11 cellular contexts compared by ENCODE assay signal in genomic region chr4:41204400-41204978, GRCh38. TPM values are rescaled to one million over a fixed set of nuclear protein-coding genes. Genes with fewer than 3 reads are reported as not detected.
A peak's percentile ranks its signal among the peaks of the same experiment; 100 is the strongest.
DNase-seq lines count a peak whose midpoint lies in the region; ATAC-seq and TF ChIP-seq lines count a peak whose summit lies in the region.
"Had no signal": no experiment of that assay in that cellular context is flagged by ENCODE, and none has a peak within 500 bp of the region (broad histone marks: within the 10 kb centered on the region; RNA-seq: fewer than 3 reads in every experiment).

No MANE protein-coding gene starts in this region.

- no peak overlapping the region for H3K9ac ChIP-seq in mesenchymal stem cell (ENCODE audit: low read length)

- no peak overlapping the region for H3K14ac ChIP-seq in mesenchymal stem cell (ENCODE audit: low read length in 2 of 2)

- peak overlapping the region; percentile 68 to 81 for H2BK12ac ChIP-seq in mesenchymal stem cell (ENCODE audit: low read length in 2 of 2)

- H3K36me3 Mint-ChIP-seq in T-helper 17 cell (ENCODE audit: low read depth): no peaks in the 10 kb centered on the region
- H3K36me3 Mint-ChIP-seq in activated naive CD4-positive, alpha-beta T cell treated with anti-CD3 and anti-CD28 coated beads, Interleukin-2, amount 50 U/mL, for 72 hours: no peaks in the 10 kb centered on the region

- intact Hi-C loops in Panc1 (cut with micrococcal nuclease; ENCODE audit: unreplicated experiment): loop anchor here (10.0 kb wide), 1 partner anchor 60 kb away; no protein-coding TSS in a partner anchor

- peak overlapping the region; percentile 35 for H4K8ac ChIP-seq in mesenchymal stem cell (ENCODE audit: low read length)

- in situ Hi-C loops in ACHN (cut with HindIII; ENCODE audit: low pct_ligation_motif_present, low pct_unique_long_range_greater_than_20kb, low sequenced_read_pairs) (loop anchor here (25.0 kb wide), 1 partner anchor 267 kb away; no protein-coding TSS in a partner anchor), Panc1 (cut with HindIII; ENCODE audit: low pct_unique_long_range_greater_than_20kb, low sequenced_read_pairs) (no loop called here)

- peak; percentile 81 for DNase-seq in ACHN
- DNase-seq in Panc1 (ENCODE audit: low read depth, low spot score): no peak
- DNase-seq in epithelial cell of esophagus (ENCODE audit: low read depth): peak; percentile 47
- peak; percentile 77 for DNase-seq in mesenchymal stem cell
- no peak for DNase-seq in T-helper 17 cell
- DNase-seq in activated naive CD4-positive, alpha-beta T cell treated with anti-CD3 and anti-CD28 coated beads, Interleukin-2, amount 50 U/mL, for 72 hours (ENCODE audit: low spot score in 2 of 2): no peak
- no peak for DNase-seq in NCI-H2227 treated with DMSO at 0.1 percent for 48 hours (lab: John Stamatoyannopoulos, UW)
- DNase-seq: effector CD8-positive, alpha-beta T cell; NCI-H748 treated with DMSO at 0.1 percent for 48 hours had no signal

- 67% methylated on average over 7 of the region's 8 CpGs for WGBS in mesenchymal stem cell

- H3K27ac Mint-ChIP-seq in T-helper 17 cell: no peak overlapping the region
- no peak overlapping the region for H3K27ac Mint-ChIP-seq in activated naive CD4-positive, alpha-beta T cell treated with anti-CD3 and anti-CD28 coated beads, Interleukin-2, amount 50 U/mL, for 72 hours
- H3K27ac Mint-ChIP-seq: progenitor cell of endocrine pancreas had no signal

- peak overlapping the region; percentile 39; the same call in 1 of the 2 replicates for H3K27ac ChIP-seq in Panc1 (ENCODE audit: low read length)
- H3K27ac ChIP-seq in mesenchymal stem cell (ENCODE audit: low read length, poor library complexity, severe bottlenecking): peak overlapping the region; percentile 94

- ATAC-seq in Panc1: peak; percentile 78
- ATAC-seq in GM18861 (IDR thresholded peaks at IDR 0.05; ENCODE audit: unreplicated experiment): no peak
- no peak for ATAC-seq in T-helper 17 cell
- no peak for ATAC-seq in activated naive CD4-positive, alpha-beta T cell treated with anti-CD3 and anti-CD28 coated beads, Interleukin-2, amount 50 U/mL, for 72 hours

- H3K18ac ChIP-seq in mesenchymal stem cell (ENCODE audit: low read depth in 1 of 2, low read length in 2 of 2): peak overlapping the region; percentile 3 to 40

- H3K27me3 Mint-ChIP-seq in T-helper 17 cell: peaks cover 65% of the 10 kb centered on the region
- H3K27me3 Mint-ChIP-seq: progenitor cell of endocrine pancreas had no signal

- H3K4me1 ChIP-seq in Panc1 (ENCODE audit: control insufficient read depth, insufficient read depth, low read length): peaks cover 39% of the 10 kb centered on the region
- peaks cover 19% of the 10 kb centered on the region for H3K4me1 ChIP-seq in mesenchymal stem cell (ENCODE audit: control insufficient read depth, insufficient read depth, low read depth, low read length)

- CTCF ChIA-PET in Panc1 (lab: Charles Lee): interaction anchor here (0.8 to 1.2 kb wide), 2 partner anchors 10 kb away, joined by 3 to 4 read pairs; partner anchors contain the start of gene APBB2

- H3K9me3 ChIP-seq in Panc1 (ENCODE audit: control insufficient read depth, insufficient read depth, low read depth, low read length) (no peaks in the 10 kb centered on the region), mesenchymal stem cell (ENCODE audit: control insufficient read depth, low read length) (no peaks in the 10 kb centered on the region), T-helper 17 cell (ENCODE audit: control insufficient read depth, low read length, poor library complexity, severe bottlenecking) (no peaks in the 10 kb centered on the region)

- no peak overlapping the region for H2BK15ac ChIP-seq in mesenchymal stem cell (ENCODE audit: low read depth, poor library complexity, severe bottlenecking)

- H2BK5ac ChIP-seq in mesenchymal stem cell (ENCODE audit: low read depth, low read length, poor library complexity, severe bottlenecking): peak overlapping the region; percentile 79

- POLR2A ChIA-PET in Panc1 (lab: Charles Lee): no interaction called here

- peak overlapping the region; percentile 47 for H4K91ac ChIP-seq in mesenchymal stem cell (ENCODE audit: low read length)

- BruUV-seq in Panc1 (replicated peaks; lab: Mats Ljungman, UMichigan): no TSS peak

- H3K4me3 Mint-ChIP-seq in T-helper 17 cell: no peak overlapping the region

- no peak overlapping the region for H2BK120ac ChIP-seq in mesenchymal stem cell (ENCODE audit: low read depth, low read length)

- H3K23ac ChIP-seq in mesenchymal stem cell (ENCODE audit: low read length in 2 of 2): peak overlapping the region in 1 of 2 experiments; percentile 34

- H3K4me1 Mint-ChIP-seq in T-helper 17 cell: no peaks in the 10 kb centered on the region

- H3K4me3 ChIP-seq in Panc1 (ENCODE audit: low read depth in 2 of 2, low read length in 2 of 2): no peak overlapping the region
- no peak overlapping the region for H3K4me3 ChIP-seq in epithelial cell of esophagus (ENCODE audit: low read length)
- no peak overlapping the region for H3K4me3 ChIP-seq in mesenchymal stem cell (ENCODE audit: insufficient read depth in 1 of 2, low read depth in 1 of 2, low read length in 2 of 2)

- H3K9me3 Mint-ChIP-seq in activated naive CD4-positive, alpha-beta T cell treated with anti-CD3 and anti-CD28 coated beads, Interleukin-2, amount 50 U/mL, for 72 hours: no peaks in the 10 kb centered on the region

- H3K27me3 ChIP-seq in Panc1 (ENCODE audit: control insufficient read depth, insufficient read depth, low read length) (no peaks in the 10 kb centered on the region), mesenchymal stem cell (ENCODE audit: control insufficient read depth in 1 of 2, insufficient read depth in 1 of 2, low read length in 2 of 2) (no peaks in the 10 kb centered on the region)

- H3K4me2 ChIP-seq in mesenchymal stem cell (ENCODE audit: low read length, poor library complexity, severe bottlenecking): peak overlapping the region; percentile 17

- no peak for TF ChIP-seq CTCF in Panc1 (IDR thresholded peaks at IDR 0.05)
- TF ChIP-seq CTCF in epithelial cell of esophagus (IDR thresholded peaks at IDR 0.05; ENCODE audit: insufficient read depth, low read depth, low read length, missing control alignments): no peak

- H3K79me1 ChIP-seq in mesenchymal stem cell (replicated peaks; ENCODE audit: low read length, poor library complexity, severe bottlenecking): no peaks in the 10 kb centered on the region

- H2AFZ ChIP-seq in mesenchymal stem cell (ENCODE audit: low read depth, low read length): no peak overlapping the region

- H3K36me3 ChIP-seq in Panc1 (ENCODE audit: control insufficient read depth, insufficient read depth, low read length) (no peaks in the 10 kb centered on the region), mesenchymal stem cell (ENCODE audit: control insufficient read depth in 1 of 2, insufficient read depth in 2 of 2, low read depth in 1 of 2, low read length in 2 of 2) (no peaks in the 10 kb centered on the region)

- H3K4ac ChIP-seq in mesenchymal stem cell (ENCODE audit: low read depth in 1 of 2, low read length in 2 of 2): peak overlapping the region in 1 of 2 experiments; percentile 29

- peak overlapping the region; percentile 55 for H2AK5ac ChIP-seq in mesenchymal stem cell (ENCODE audit: low read length, severe bottlenecking)

RNA-seq across cellular contexts. Expression of gene APBB2, which starts 9.9 kb away (rescaled TPM):
- total RNA-seq in Panc1 (2021; ENCODE audit: unreplicated experiment): 27.1 TPM
- 23.7 TPM for polyA plus RNA-seq in Panc1 (2012; ENCODE audit: insufficient read length)
- polyA plus RNA-seq in mesenchymal stem cell (2013, experiment 1 of 2): 22.6 TPM
- polyA plus RNA-seq in mesenchymal stem cell (2013, experiment 2 of 2): 22.6 TPM
- under 1 TPM; 0.60 to 0.65 TPM for total RNA-seq in T-helper 17 cell
- 1 to 10 TPM; 1.6 to 6.1 TPM for total RNA-seq in activated naive CD4-positive, alpha-beta T cell treated with anti-CD3 and anti-CD28 coated beads, Interleukin-2, amount 50 U/mL, for 72 hours

RNA-seq across cellular contexts. Expression of gene UCHL1, which starts 52.2 kb away (rescaled TPM):
- total RNA-seq in Panc1 (2021; ENCODE audit: unreplicated experiment): 0.74 TPM
- polyA plus RNA-seq in Panc1 (2012; ENCODE audit: insufficient read length): 0.53 TPM
- 1,126 TPM for polyA plus RNA-seq in mesenchymal stem cell (2013, experiment 1 of 2)
- 1,155 TPM for polyA plus RNA-seq in mesenchymal stem cell (2013, experiment 2 of 2)
- not detected for total RNA-seq in T-helper 17 cell
- total RNA-seq in activated naive CD4-positive, alpha-beta T cell treated with anti-CD3 and anti-CD28 coated beads, Interleukin-2, amount 50 U/mL, for 72 hours: 1 to 10 TPM; 1.5 to 4.0 TPM

Comparison
In these comparisons a context has a peak if more than half of its experiments do, and no peak if none do; other contexts are left out.
1. DNase-seq: peak in ACHN (single experiment), epithelial cell of esophagus (single experiment) and mesenchymal stem cell (single experiment); none in Panc1 (single experiment), T-helper 17 cell (0 of 3), activated naive CD4-positive, alpha-beta T cell treated with anti-CD3 and anti-CD28 coated beads, Interleukin-2, amount 50 U/mL, for 72 hours (0 of 2) and NCI-H2227 treated with DMSO at 0.1 percent for 48 hours (single experiment).